8 cellular contexts compared by ENCODE assay signal in genomic region chrX:19990225-19990518, GRCh38. TPM values are rescaled to one million over a fixed set of nuclear protein-coding genes. Genes with fewer than 3 reads are reported as not detected.
A peak's percentile ranks its signal among the peaks of the same experiment; 100 is the strongest.
DNase-seq lines count a peak whose midpoint lies in the region.

No MANE protein-coding gene starts in this region.

- H3K4me3 ChIP-seq in H7 (ENCODE audit: insufficient read depth, low read depth, low read length) (peak overlapping the region; percentile 59), ectodermal cell (ENCODE audit: insufficient read depth, low read depth, low read length) (peak overlapping the region; percentile 56), muscle layer of colon (ENCODE audit: low read depth in 1 of 2, low read length in 2 of 2) (peak overlapping the region; percentile 42 to 46)

- no peak overlapping the region for H3K9ac ChIP-seq in muscle layer of colon (ENCODE audit: low read length)

- H3K27me3 ChIP-seq in H7 (ENCODE audit: control insufficient read depth, insufficient read depth, low read length) (no peaks in the 10 kb centered on the region), ectodermal cell (ENCODE audit: control insufficient read depth, insufficient read depth, low read length, poor library complexity, severe bottlenecking) (no peaks in the 10 kb centered on the region), muscle layer of colon (ENCODE audit: control insufficient read depth in 1 of 2, insufficient read depth in 2 of 2, low read length in 2 of 2) (no peaks in the 10 kb centered on the region)

- H3K9me3 ChIP-seq in ectodermal cell (ENCODE audit: control insufficient read depth, low read length) (no peaks in the 10 kb centered on the region), muscle layer of colon (ENCODE audit: low read length) (no peaks in the 10 kb centered on the region)

- DNase-seq in NCI-H2171 treated with DMSO at 0.1 percent for 48 hours (lab: John Stamatoyannopoulos, UW) (peak; percentile 9), NCI-H2171 (lab: John Stamatoyannopoulos, UW) (no peak), H7 (no peak), NCI-H69 (lab: John Stamatoyannopoulos, UW) (peak; percentile 32), dedifferentiated amniotic fluid mesenchymal stem cell (ENCODE audit: extremely low spot score) (no peak)
- no peak for DNase-seq in stimulated activated CD4-positive, alpha-beta T cell treated with anti-CD3 and anti-CD28 coated beads, Interleukin-4, amount 100 ng/mL, for 4 hours

- no peak overlapping the region for H3K27ac ChIP-seq in ectodermal cell (ENCODE audit: insufficient read depth, low read depth, low read length, poor library complexity, severe bottlenecking)
- H3K27ac ChIP-seq in muscle layer of colon (ENCODE audit: low read depth, low read length), result peak overlapping the region; percentile 34

- H3K4me1 ChIP-seq in ectodermal cell (ENCODE audit: control insufficient read depth, insufficient read depth, low read length) (no peaks in the 10 kb centered on the region), muscle layer of colon (ENCODE audit: insufficient read depth, low read length) (no peaks in the 10 kb centered on the region)

- H3K36me3 ChIP-seq in H7 (replicated peaks; ENCODE audit: control insufficient read depth, insufficient read depth, low read length) (no peaks in the 10 kb centered on the region), ectodermal cell (ENCODE audit: control insufficient read depth, insufficient read depth, low read length) (no peaks in the 10 kb centered on the region), muscle layer of colon (ENCODE audit: insufficient read depth, low read length) (no peaks in the 10 kb centered on the region)

- WGBS in ectodermal cell, 2 experiments, result 1 to 2% methylated on average over 19 of the region's 19 CpGs

RNA-seq across cellular contexts. Expression of gene BCLAF3, which starts 0.7 kb away (rescaled TPM):
- total RNA-seq in H7 (2014; rRNA removed; shearing (Covaris generic)), result 0.94 and 2.9 TPM in 2 replicates
- polyA plus RNA-seq in ectodermal cell (2013, experiment 1 of 4), result 10.9 TPM
- polyA plus RNA-seq in ectodermal cell (2013, experiment 2 of 4), result 10.7 TPM
- 6.5 TPM for polyA plus RNA-seq in ectodermal cell (2013, experiment 3 of 4)
- 8.6 TPM for polyA plus RNA-seq in ectodermal cell (2013, experiment 4 of 4)

Comparison
In these comparisons a context has a peak if more than half of its experiments do, and no peak if none do; other contexts are left out.
1. DNase-seq: peak in NCI-H2171 treated with DMSO at 0.1 percent for 48 hours (single experiment) and NCI-H69 (single experiment); none in NCI-H2171 (single experiment), H7 (single experiment), dedifferentiated amniotic fluid mesenchymal stem cell (single experiment) and stimulated activated CD4-positive, alpha-beta T cell treated with anti-CD3 and anti-CD28 coated beads, Interleukin-4, amount 100 ng/mL, for 4 hours (0 of 2).
2. Peak in every context shown above with its lines, with median percentiles within 50 percentile points of each other: H3K4me3 ChIP-seq.